In the genomic region with DNA sequence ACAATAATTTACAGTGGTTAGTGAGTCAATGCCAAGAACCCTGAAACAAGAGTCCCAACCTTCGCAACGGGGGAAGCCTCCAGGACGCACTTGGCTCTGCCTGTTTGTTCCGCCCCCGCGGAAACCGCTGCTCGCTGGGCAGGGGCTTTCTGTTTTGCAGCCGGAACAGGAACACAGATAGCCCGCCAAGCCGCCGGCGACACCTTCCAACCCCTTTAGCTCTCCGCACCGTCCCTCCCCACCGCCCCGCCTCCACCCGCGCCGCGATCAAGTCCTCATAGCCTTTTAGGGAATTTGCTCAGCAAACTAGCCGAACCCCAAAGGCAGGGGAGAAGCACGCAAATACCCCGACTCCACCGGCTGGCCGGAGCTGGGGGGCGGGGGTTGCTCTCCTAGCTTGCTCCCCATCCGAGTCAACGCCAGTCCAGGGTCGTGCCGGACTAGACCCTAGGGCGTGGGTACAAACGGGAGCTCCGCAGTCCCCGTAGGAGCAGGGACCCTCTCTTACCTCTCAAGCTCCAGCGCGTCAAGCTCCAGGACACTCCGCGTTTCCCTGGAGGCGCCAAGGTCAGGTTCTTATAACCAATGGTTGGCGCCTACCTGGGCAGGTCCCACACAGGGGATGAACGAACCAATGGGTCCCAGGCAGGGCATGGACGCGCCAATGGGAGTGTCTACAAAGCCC, we compare ENCODE assay signal across 8 cellular contexts. TPM values are rescaled to one million over a fixed set of nuclear protein-coding genes. Genes with fewer than 3 reads are reported as not detected.
A peak's percentile ranks its signal among the peaks of the same experiment; 100 is the strongest.
DNase-seq lines count a peak whose midpoint lies in the region; ATAC-seq and TF ChIP-seq lines count a peak whose summit lies in the region.

A gene with protein sequence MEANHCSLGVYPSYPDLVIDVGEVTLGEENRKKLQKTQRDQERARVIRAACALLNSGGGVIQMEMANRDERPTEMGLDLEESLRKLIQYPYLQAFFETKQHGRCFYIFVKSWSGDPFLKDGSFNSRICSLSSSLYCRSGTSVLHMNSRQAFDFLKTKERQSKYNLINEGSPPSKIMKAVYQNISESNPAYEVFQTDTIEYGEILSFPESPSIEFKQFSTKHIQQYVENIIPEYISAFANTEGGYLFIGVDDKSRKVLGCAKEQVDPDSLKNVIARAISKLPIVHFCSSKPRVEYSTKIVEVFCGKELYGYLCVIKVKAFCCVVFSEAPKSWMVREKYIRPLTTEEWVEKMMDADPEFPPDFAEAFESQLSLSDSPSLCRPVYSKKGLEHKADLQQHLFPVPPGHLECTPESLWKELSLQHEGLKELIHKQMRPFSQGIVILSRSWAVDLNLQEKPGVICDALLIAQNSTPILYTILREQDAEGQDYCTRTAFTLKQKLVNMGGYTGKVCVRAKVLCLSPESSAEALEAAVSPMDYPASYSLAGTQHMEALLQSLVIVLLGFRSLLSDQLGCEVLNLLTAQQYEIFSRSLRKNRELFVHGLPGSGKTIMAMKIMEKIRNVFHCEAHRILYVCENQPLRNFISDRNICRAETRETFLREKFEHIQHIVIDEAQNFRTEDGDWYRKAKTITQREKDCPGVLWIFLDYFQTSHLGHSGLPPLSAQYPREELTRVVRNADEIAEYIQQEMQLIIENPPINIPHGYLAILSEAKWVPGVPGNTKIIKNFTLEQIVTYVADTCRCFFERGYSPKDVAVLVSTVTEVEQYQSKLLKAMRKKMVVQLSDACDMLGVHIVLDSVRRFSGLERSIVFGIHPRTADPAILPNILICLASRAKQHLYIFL (minus strand): TSS at position 553 of the 685 bp plus-strand sequence. CDS start 3,086 bp downstream, outside the sequence.

- H3K4me1 ChIP-seq in OCI-LY7 (ENCODE audit: insufficient read depth, low read length, poor library complexity, severe bottlenecking) (no peaks in the 10 kb centered on the region), gastroesophageal sphincter (peaks cover 0 to 26% (median 0%) of the 10 kb centered on the region in 3 donors), osteoblast (ENCODE audit: insufficient read depth, low read length) (peaks cover 5% of the 10 kb centered on the region), tibial artery (peaks cover 0 to 22% (median 4%) of the 10 kb centered on the region in 4 donors)

- H3K4me1 Mint-ChIP-seq in activated T-cell treated with anti-CD3 and anti-CD28 coated beads, Interleukin-2, amount 50 U/mL, for 72 hours (ENCODE audit: low read depth), result peaks cover 19% of the 10 kb centered on the region

- DNase-seq in ACHN, result peak; percentile 93
- DNase-seq in OCI-LY7 (ENCODE audit: low spot score), result peak; percentile 22
- DNase-seq in activated T-cell treated with anti-CD3 and anti-CD28 coated beads, Interleukin-2, amount 50 U/mL, for 72 hours, result peak; percentile 94 to 95
- DNase-seq in osteoblast (ENCODE audit: insufficient read length, low spot score, missing footprints), result peak; percentile 58
- peak; percentile 53 to 75 for DNase-seq in tibial artery

- H4K20me1 ChIP-seq in OCI-LY7 (ENCODE audit: insufficient read depth, low read length), result no peaks in the 10 kb centered on the region
- H4K20me1 ChIP-seq in osteoblast (ENCODE audit: insufficient read depth, low read length), result no peaks in the 10 kb centered on the region

- H3K27me3 Mint-ChIP-seq in activated T-cell treated with anti-CD3 and anti-CD28 coated beads, Interleukin-2, amount 50 U/mL, for 72 hours (ENCODE audit: low read depth), result no peaks in the 10 kb centered on the region

- no peak for TF ChIP-seq POLR2A in gastroesophageal sphincter (IDR thresholded peaks at IDR 0.05)

- H3K79me2 ChIP-seq in OCI-LY7 (ENCODE audit: insufficient read depth, low read depth, low read length) (no peaks in the 10 kb centered on the region), osteoblast (ENCODE audit: insufficient read depth, low read length) (no peaks in the 10 kb centered on the region)

- H3K27ac Mint-ChIP-seq in activated T-cell treated with anti-CD3 and anti-CD28 coated beads, Interleukin-2, amount 50 U/mL, for 72 hours, result no peak within 1 kb of the TSS

- no peaks in the 10 kb centered on the region for H3K9me2 ChIP-seq in OCI-LY7 (ENCODE audit: insufficient read depth, low read length)

- H3K27ac ChIP-seq in OCI-LY7 (ENCODE audit: low read depth, low read length, poor library complexity, severe bottlenecking) (no peak within 1 kb of the TSS), gastroesophageal sphincter (peak within 1 kb of the TSS in 3 of 4 donors; percentile 38 to 74 (median 52)), osteoblast (ENCODE audit: low read depth, low read length) (no peak within 1 kb of the TSS), tibial artery (peak within 1 kb of the TSS in 1 of 2 donors; percentile 1)

- TF ChIP-seq CTCF in OCI-LY7 (conservative IDR thresholded peaks at IDR 0.05; ENCODE audit: low read length) (no peak), gastroesophageal sphincter (IDR thresholded peaks at IDR 0.05) (no peak), osteoblast (IDR thresholded peaks at IDR 0.05; ENCODE audit: extremely low read depth, low read depth, low read length) (no peak), tibial artery (IDR thresholded peaks at IDR 0.05) (no peak)

- peaks cover 44% of the 10 kb centered on the region for H3K27me3 ChIP-seq in gastroesophageal sphincter
- H3K27me3 ChIP-seq in osteoblast (ENCODE audit: insufficient read depth, low read length), result peaks cover 43% of the 10 kb centered on the region
- peaks cover 2 to 18% of the 10 kb centered on the region in 2 donors for H3K27me3 ChIP-seq in tibial artery

- no TSS peak for BruUV-seq in OCI-LY7 (replicated peaks; lab: Mats Ljungman, UMichigan)

- POLR2A ChIA-PET in OCI-LY7 (lab: Charles Lee), result no interaction called here

- WGBS in gastroesophageal sphincter (ENCODE audit: low coverage in 1 of 2), 2 donors, result no CpG with 5 or more reads among the region's 44 CpGs

- in situ Hi-C loops in ACHN (cut with HindIII; ENCODE audit: low pct_ligation_motif_present, low pct_unique_long_range_greater_than_20kb, low sequenced_read_pairs), result loop anchor here (25.0 kb wide), 1 partner anchor 89 kb away; a partner anchor contains a TSS

- H3K9me3 ChIP-seq in OCI-LY7 (ENCODE audit: low read length) (no peaks in the 10 kb centered on the region), gastroesophageal sphincter (no peaks in the 10 kb centered on the region), osteoblast (ENCODE audit: low read depth, low read length) (peaks cover 2% of the 10 kb centered on the region), tibial artery (no peaks in the 10 kb centered on the region)

- no peaks in the 10 kb centered on the region for H3K36me3 ChIP-seq in OCI-LY7 (ENCODE audit: insufficient read depth, low read length)
- H3K36me3 ChIP-seq in gastroesophageal sphincter, result no peaks in the 10 kb centered on the region
- no peaks in the 10 kb centered on the region for H3K36me3 ChIP-seq in osteoblast (ENCODE audit: insufficient read depth, low read length)
- H3K36me3 ChIP-seq in tibial artery, result no peaks in the 10 kb centered on the region

- peaks cover 2 to 3% of the 10 kb centered on the region in 2 donors for H3K36me3 Mint-ChIP-seq in activated T-cell treated with anti-CD3 and anti-CD28 coated beads, Interleukin-2, amount 50 U/mL, for 72 hours (ENCODE audit: insufficient read depth in 2 of 2)

- H3K4me3 Mint-ChIP-seq in activated T-cell treated with anti-CD3 and anti-CD28 coated beads, Interleukin-2, amount 50 U/mL, for 72 hours, result peak within 1 kb of the TSS; percentile 70 to 81

- ATAC-seq in GM19023 (IDR thresholded peaks at IDR 0.05; ENCODE audit: unreplicated experiment) (peak; percentile 79), HG03196 (IDR thresholded peaks at IDR 0.05; ENCODE audit: unreplicated experiment) (peak; percentile 81), gastroesophageal sphincter (peak; percentile 71)
- ATAC-seq in activated T-cell treated with anti-CD3 and anti-CD28 coated beads, Interleukin-2, amount 50 U/mL, for 72 hours (replicated peaks in 1 of 2), result peak; percentile 97 to 98

- H2AFZ ChIP-seq in OCI-LY7 (ENCODE audit: low read length), result peak within 1 kb of the TSS; percentile 55; the same call in 1 of the 2 replicates
- peak within 1 kb of the TSS; percentile 81 for H2AFZ ChIP-seq in osteoblast (ENCODE audit: low read length)

- H3K4me3 ChIP-seq in OCI-LY7 (ENCODE audit: low read depth, low read length, poor library complexity, severe bottlenecking) (no peak within 1 kb of the TSS), gastroesophageal sphincter (peak within 1 kb of the TSS; percentile 18 to 54), osteoblast (ENCODE audit: insufficient read depth, low read length) (peak within 1 kb of the TSS; percentile 70), tibial artery (peak within 1 kb of the TSS; percentile 48 to 63)

- H3K9me3 Mint-ChIP-seq in activated T-cell treated with anti-CD3 and anti-CD28 coated beads, Interleukin-2, amount 50 U/mL, for 72 hours, result no peaks in the 10 kb centered on the region

- H3K4me2 ChIP-seq in OCI-LY7 (ENCODE audit: low read length) (peak within 1 kb of the TSS; percentile 50; the same call in 1 of the 2 replicates), osteoblast (ENCODE audit: insufficient read depth, low read length) (peak within 1 kb of the TSS; percentile 86)

- intact Hi-C loops in OCI-LY7 (cut with micrococcal nuclease; ENCODE audit: unreplicated experiment) (no loop called here), tibial artery (cut with DNase I; ENCODE audit: low total_unique reads) (no loop called here)

- no peak for TF ChIP-seq EP300 in gastroesophageal sphincter (IDR thresholded peaks at IDR 0.05)

- CTCF ChIA-PET in OCI-LY7 (lab: Charles Lee; ENCODE audit: unreplicated experiment), result no interaction called here

RNA-seq across cellular contexts. Expression of the gene that starts here (rescaled TPM):
- total RNA-seq in OCI-LY7 (2014; rRNA removed; shearing (Covaris generic)), result not detected in 2 replicates
- total RNA-seq in OCI-LY7 (2022), result not detected in 2 replicates
- total RNA-seq in activated T-cell treated with anti-CD3 and anti-CD28 coated beads, Interleukin-2, amount 50 U/mL, for 72 hours, result 10 to 100 TPM; 45.8 to 57.3 TPM
- 10 to 100 TPM in 1 of 4 donors, 1 to 10 TPM in 3; 1.9 to 12.3 (median 5.0) TPM for total RNA-seq in gastroesophageal sphincter
- total RNA-seq in osteoblast, result 2.1 and 2.5 TPM in 2 replicates

Comparison
In these comparisons a context has a peak if more than half of its experiments do, and no peak if none do; other contexts are left out.
1. Peak in DNase-seq and H3K4me2 ChIP-seq in OCI-LY7; RNA of the gene not detected or under 1 TPM.
2. DNase-seq: peak in every context shown above with its lines; median percentile 94 in activated T-cell treated with anti-CD3 and anti-CD28 coated beads, Interleukin-2, amount 50 U/mL, for 72 hours; 93 in ACHN; 64 in tibial artery; 58 in osteoblast; 22 in OCI-LY7.
3. H3K27ac ChIP-seq: peak in gastroesophageal sphincter (3 of 4); none in OCI-LY7 (single experiment) and osteoblast (single experiment).
4. Peak in every context shown above with its lines, with median percentiles within 50 percentile points of each other: ATAC-seq.